Comparison of ENCODE assay signal across 17 cellular contexts in genomic region chr17:81909231-81909630, GRCh38. TPM values are rescaled to one million over a fixed set of nuclear protein-coding genes. Genes with fewer than 3 reads are reported as not detected.
DNase-seq lines count a peak whose midpoint lies in the region; ATAC-seq and TF ChIP-seq lines count a peak whose summit lies in the region.
"Had no signal": no experiment of that assay in that cellular context is flagged by ENCODE, and none has a peak within 500 bp of the region (broad histone marks: within the 10 kb centered on the region; RNA-seq: fewer than 3 reads in every experiment).

No MANE protein-coding gene starts in this region.

- intact Hi-C loops in activated CD4-positive, alpha-beta T cell treated with anti-CD3 and anti-CD28 coated beads for 36 hours (cut with DNase I, micrococcal nuclease): no loop called here
- intact Hi-C loops in Caco-2 (cut with micrococcal nuclease; ENCODE audit: unreplicated experiment): no loop called here

- POLR2A ChIA-PET in activated CD4-positive, alpha-beta T cell treated with anti-CD3 and anti-CD28 coated beads for 36 hours (lab: Charles Lee): no interaction called here
- POLR2A ChIA-PET in Caco-2 (lab: Charles Lee): no interaction called here
- POLR2A ChIA-PET in activated naive CD8-positive, alpha-beta T cell treated with anti-CD3 and anti-CD28 coated beads, Interleukin-2, amount 10 ng/mL, durations not matched to agents 7 days and 5 days (lab: Charles Lee): interaction anchor here (0.5 to 1.5 kb wide), 3 partner anchors 17 to 27 kb away, joined by 3 to 6 read pairs (median 5); partner anchors contain the start of gene ANAPC11

- CTCF ChIA-PET in activated CD4-positive, alpha-beta T cell treated with anti-CD3 and anti-CD28 coated beads for 36 hours (lab: Charles Lee): interaction anchor here (0.5 kb wide), 1 partner anchor 517 kb away, joined by 3 read pairs; no protein-coding TSS in a partner anchor
- CTCF ChIA-PET in Caco-2 (lab: Charles Lee): interaction anchor here (0.6 kb wide), 1 partner anchor 15 kb away, joined by 4 read pairs; no protein-coding TSS in a partner anchor

- H3K4me1 ChIP-seq in Caco-2: peaks cover 15% of the 10 kb centered on the region

- H3K4me3 Mint-ChIP-seq in activated CD4-positive, alpha-beta T cell treated with anti-CD3 and anti-CD28 coated beads for 36 hours: peak overlapping the region; percentile 79
- H3K4me3 Mint-ChIP-seq in Caco-2 (ENCODE audit: unreplicated experiment) (peak overlapping the region; percentile 89), nephron (peak overlapping the region; percentile 57 to 90 (median 89))
- H3K4me3 Mint-ChIP-seq in activated naive CD8-positive, alpha-beta T cell treated with anti-CD3 and anti-CD28 coated beads, Interleukin-2, amount 10 ng/mL, durations not matched to agents 7 days and 5 days: peak overlapping the region; percentile 87

- H3K27ac Mint-ChIP-seq in activated CD4-positive, alpha-beta T cell treated with anti-CD3 and anti-CD28 coated beads for 36 hours: no peak overlapping the region
- H3K27ac Mint-ChIP-seq in Caco-2 (ENCODE audit: unreplicated experiment): peak overlapping the region; percentile 94
- H3K27ac Mint-ChIP-seq in activated naive CD8-positive, alpha-beta T cell treated with anti-CD3 and anti-CD28 coated beads, Interleukin-2, amount 10 ng/mL, durations not matched to agents 7 days and 5 days: no peak overlapping the region
- H3K27ac Mint-ChIP-seq in nephron: no peak overlapping the region

- no peak for ATAC-seq in activated CD4-positive, alpha-beta T cell treated with anti-CD3 and anti-CD28 coated beads for 36 hours
- ATAC-seq in activated naive CD8-positive, alpha-beta T cell treated with anti-CD3 and anti-CD28 coated beads, Interleukin-2, amount 10 ng/mL, durations not matched to agents 7 days and 5 days (ENCODE audit: low read depth): no peak
- ATAC-seq in HG03175 (IDR thresholded peaks at IDR 0.05; ENCODE audit: unreplicated experiment): no peak
- ATAC-seq: naive thymus-derived CD4-positive, alpha-beta T cell; Panc1 had no signal

- H3K9me3 Mint-ChIP-seq in activated CD4-positive, alpha-beta T cell treated with anti-CD3 and anti-CD28 coated beads for 36 hours (ENCODE audit: low read depth): no peaks in the 10 kb centered on the region
- no peaks in the 10 kb centered on the region for H3K9me3 Mint-ChIP-seq in Caco-2 (ENCODE audit: unreplicated experiment)
- no peaks in the 10 kb centered on the region for H3K9me3 Mint-ChIP-seq in activated naive CD8-positive, alpha-beta T cell treated with anti-CD3 and anti-CD28 coated beads, Interleukin-2, amount 10 ng/mL, durations not matched to agents 7 days and 5 days
- no peaks in the 10 kb centered on the region for H3K9me3 Mint-ChIP-seq in nephron
- H3K9me3 Mint-ChIP-seq: naive thymus-derived CD4-positive, alpha-beta T cell had no signal

- H3K36me3 ChIP-seq in Caco-2 (ENCODE audit: control insufficient read depth, insufficient read depth, low read length) (peaks cover 16% of the 10 kb centered on the region), MG63 (peaks cover 21% of the 10 kb centered on the region)

- no TSS peak for BruUV-seq in Caco-2 (replicated peaks; lab: Mats Ljungman, UMichigan)

- TF ChIP-seq CTCF in Caco-2 (IDR thresholded peaks at IDR 0.05; ENCODE audit: insufficient read depth in 1 of 2, low read depth in 1 of 2, low read length in 1 of 2, severe bottlenecking in 1 of 2, unreplicated experiment in 1 of 2): no peak
- no peak for TF ChIP-seq CTCF in nephron (IDR thresholded peaks at IDR 0.05; ENCODE audit: unreplicated experiment in 3 of 3)

- H3K4me3 ChIP-seq in Caco-2 (ENCODE audit: low read depth, low read length): no peak overlapping the region
- no peak overlapping the region for H3K4me3 ChIP-seq in MG63
- H3K4me3 ChIP-seq: spleen, testis had no signal

- peaks cover 9% of the 10 kb centered on the region for H3K4me1 Mint-ChIP-seq in activated CD4-positive, alpha-beta T cell treated with anti-CD3 and anti-CD28 coated beads for 36 hours
- peaks cover 13% of the 10 kb centered on the region for H3K4me1 Mint-ChIP-seq in Caco-2 (ENCODE audit: low read depth, unreplicated experiment)
- H3K4me1 Mint-ChIP-seq in activated naive CD8-positive, alpha-beta T cell treated with anti-CD3 and anti-CD28 coated beads, Interleukin-2, amount 10 ng/mL, durations not matched to agents 7 days and 5 days: peaks cover 7% of the 10 kb centered on the region
- no peaks in the 10 kb centered on the region for H3K4me1 Mint-ChIP-seq in nephron

- H3K9me3 ChIP-seq in Caco-2 (no peaks in the 10 kb centered on the region), MG63 (no peaks in the 10 kb centered on the region; the same call in 1 of the 2 replicates)
- H3K9me3 ChIP-seq: spleen, testis had no signal

- H3K27me3 ChIP-seq in Caco-2 (replicated peaks; ENCODE audit: control insufficient read depth, insufficient read depth, low read length): no peaks in the 10 kb centered on the region
- H3K27me3 ChIP-seq in MG63: no peaks in the 10 kb centered on the region
- H3K27me3 ChIP-seq: spleen, testis had no signal

- H3K27me3 Mint-ChIP-seq in activated CD4-positive, alpha-beta T cell treated with anti-CD3 and anti-CD28 coated beads for 36 hours: no peaks in the 10 kb centered on the region
- H3K27me3 Mint-ChIP-seq in Caco-2 (ENCODE audit: insufficient read depth, unreplicated experiment) (no peaks in the 10 kb centered on the region), nephron (ENCODE audit: low read depth) (no peaks in the 10 kb centered on the region)
- no peaks in the 10 kb centered on the region for H3K27me3 Mint-ChIP-seq in activated naive CD8-positive, alpha-beta T cell treated with anti-CD3 and anti-CD28 coated beads, Interleukin-2, amount 10 ng/mL, durations not matched to agents 7 days and 5 days
- H3K27me3 Mint-ChIP-seq: naive thymus-derived CD4-positive, alpha-beta T cell had no signal

- peaks cover 27% of the 10 kb centered on the region for H3K36me3 Mint-ChIP-seq in activated CD4-positive, alpha-beta T cell treated with anti-CD3 and anti-CD28 coated beads for 36 hours (ENCODE audit: low read depth)
- H3K36me3 Mint-ChIP-seq in Caco-2 (ENCODE audit: insufficient read depth, unreplicated experiment) (peaks cover 91% of the 10 kb centered on the region), nephron (ENCODE audit: low read depth) (peaks cover 10% of the 10 kb centered on the region)
- peaks cover 5% of the 10 kb centered on the region for H3K36me3 Mint-ChIP-seq in activated naive CD8-positive, alpha-beta T cell treated with anti-CD3 and anti-CD28 coated beads, Interleukin-2, amount 10 ng/mL, durations not matched to agents 7 days and 5 days

- no peak for DNase-seq in activated CD4-positive, alpha-beta T cell treated with anti-CD3 and anti-CD28 coated beads for 36 hours
- DNase-seq in activated CD4-positive, alpha-beta T cell treated with anti-CD3 and anti-CD28 coated beads, Interleukin-2, amount 50 U/mL, for 48 hours: no peak
- DNase-seq in Caco-2 (no peak), MG63 (no peak), NCI-H2029 (lab: John Stamatoyannopoulos, UW) (no peak)
- no peak for DNase-seq in activated naive CD8-positive, alpha-beta T cell treated with anti-CD3 and anti-CD28 coated beads, Interleukin-2, amount 10 ng/mL, durations not matched to agents 7 days and 5 days
- DNase-seq: aorta; islet precursor cell; naive thymus-derived CD4-positive, alpha-beta T cell; NCI-H146; NCI-H2227 treated with DMSO at 0.1 percent for 48 hours; spleen; testis had no signal

RNA-seq across cellular contexts. Expression of gene PCYT2, which starts 2.0 kb away (rescaled TPM):
- total RNA-seq in activated CD4-positive, alpha-beta T cell treated with anti-CD3 and anti-CD28 coated beads for 36 hours: 10 to 100 TPM; 19.7 to 24.0 TPM
- 125 and 151 TPM in 2 replicates for total RNA-seq in Caco-2 (2022)
- total RNA-seq in activated naive CD8-positive, alpha-beta T cell treated with anti-CD3 and anti-CD28 coated beads, Interleukin-2, amount 10 ng/mL, durations not matched to agents 7 days and 5 days: 10 to 100 TPM; 39.3 to 44.5 TPM
- total RNA-seq in MG63 (2014; rRNA removed; shearing (Covaris generic); ENCODE audit: low replicate concordance): 24.6 and 47.0 TPM in 2 replicates

RNA-seq across cellular contexts. Expression of gene NPB, which starts 7.2 kb away (rescaled TPM):
- under 1 TPM in 1 of 2 experiments, not detected in 1; 0.14 TPM for total RNA-seq in activated CD4-positive, alpha-beta T cell treated with anti-CD3 and anti-CD28 coated beads for 36 hours
- 0.37 and 0.68 TPM in 2 replicates for total RNA-seq in Caco-2 (2022)
- 1 to 10 TPM in 1 of 2 experiments, under 1 TPM in 1; 0.47 to 1.0 TPM for total RNA-seq in activated naive CD8-positive, alpha-beta T cell treated with anti-CD3 and anti-CD28 coated beads, Interleukin-2, amount 10 ng/mL, durations not matched to agents 7 days and 5 days
- 1.3 and 2.5 TPM in 2 replicates for total RNA-seq in MG63 (2014; rRNA removed; shearing (Covaris generic); ENCODE audit: low replicate concordance)
- total RNA-seq: lung microvascular endothelial cell had no signal

RNA-seq across cellular contexts. Expression of gene SIRT7, which starts 8.7 kb away (rescaled TPM):
- 10 to 100 TPM; 29.3 to 31.8 TPM for total RNA-seq in activated CD4-positive, alpha-beta T cell treated with anti-CD3 and anti-CD28 coated beads for 36 hours
- 55.6 and 57.4 TPM in 2 replicates for total RNA-seq in Caco-2 (2022)
- 10 to 100 TPM; 64.8 to 65.2 TPM for total RNA-seq in activated naive CD8-positive, alpha-beta T cell treated with anti-CD3 and anti-CD28 coated beads, Interleukin-2, amount 10 ng/mL, durations not matched to agents 7 days and 5 days
- total RNA-seq in MG63 (2014; rRNA removed; shearing (Covaris generic); ENCODE audit: low replicate concordance): 22.1 and 25.9 TPM in 2 replicates

RNA-seq across cellular contexts. Expression of gene ANAPC11, which starts 17.7 kb away (rescaled TPM):
- 100 to 1,000 TPM in 1 of 2 experiments, 10 to 100 TPM in 1; 79.9 to 131 TPM for total RNA-seq in activated CD4-positive, alpha-beta T cell treated with anti-CD3 and anti-CD28 coated beads for 36 hours
- total RNA-seq in Caco-2 (2022): 133 and 140 TPM in 2 replicates
- total RNA-seq in activated naive CD8-positive, alpha-beta T cell treated with anti-CD3 and anti-CD28 coated beads, Interleukin-2, amount 10 ng/mL, durations not matched to agents 7 days and 5 days: 100 to 1,000 TPM; 102 to 106 TPM
- total RNA-seq in MG63 (2014; rRNA removed; shearing (Covaris generic); ENCODE audit: low replicate concordance): 161 and 303 TPM in 2 replicates

RNA-seq across cellular contexts. Expression of gene ALYREF, which starts 17.8 kb away (rescaled TPM):
- 100 to 1,000 TPM; 197 to 230 TPM for total RNA-seq in activated CD4-positive, alpha-beta T cell treated with anti-CD3 and anti-CD28 coated beads for 36 hours
- total RNA-seq in Caco-2 (2022): 248 and 252 TPM in 2 replicates
- total RNA-seq in activated naive CD8-positive, alpha-beta T cell treated with anti-CD3 and anti-CD28 coated beads, Interleukin-2, amount 10 ng/mL, durations not matched to agents 7 days and 5 days: 100 to 1,000 TPM; 135 to 152 TPM
- 313 and 425 TPM in 2 replicates for total RNA-seq in MG63 (2014; rRNA removed; shearing (Covaris generic); ENCODE audit: low replicate concordance)
